1 cellular context compared by ENCODE assay signal in the genomic region with DNA sequence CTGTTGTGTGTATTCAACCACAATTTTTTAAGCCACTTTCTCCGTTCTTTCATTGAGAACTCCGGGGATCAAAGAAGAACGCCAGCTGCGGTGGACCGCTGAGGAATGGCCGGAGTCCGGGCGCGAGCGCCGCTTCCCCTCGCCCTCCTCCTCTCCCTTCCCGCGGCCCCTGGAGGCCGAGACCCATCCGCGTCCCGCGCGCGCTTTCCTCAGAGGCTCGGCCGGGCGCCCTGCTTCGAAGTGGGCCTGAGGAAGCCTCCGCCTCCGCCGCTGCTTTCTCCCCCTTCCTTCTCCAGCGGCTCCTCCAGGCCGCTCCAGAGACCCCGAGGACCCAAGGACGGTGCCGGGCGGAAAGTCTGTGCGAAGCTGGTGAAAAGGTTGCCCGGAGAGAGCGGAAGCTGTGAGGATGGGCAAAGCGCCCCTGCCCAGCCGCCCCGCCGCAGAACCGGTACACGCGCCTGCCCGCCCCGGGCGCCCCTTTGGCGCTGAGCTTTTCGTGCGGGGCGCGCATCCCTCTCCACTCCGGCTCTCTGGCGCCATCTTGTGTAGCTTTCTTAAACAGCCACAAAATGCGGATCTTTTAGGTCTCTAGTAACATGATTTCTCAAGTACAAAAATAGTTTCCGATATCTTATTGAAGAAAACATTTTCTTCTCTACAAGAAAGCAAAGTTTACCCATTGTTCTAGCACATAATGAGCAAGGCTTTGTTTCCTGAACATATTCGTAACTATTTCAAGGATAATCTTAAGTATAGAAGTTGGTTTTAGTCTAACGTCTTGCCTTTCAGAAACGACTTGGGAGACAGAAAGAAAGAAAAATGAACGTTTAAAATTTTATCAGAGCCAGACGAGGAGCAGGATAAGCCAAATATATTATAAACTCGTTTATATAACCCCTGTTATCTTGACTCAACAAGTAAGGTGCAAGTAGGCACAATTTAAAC.
TF ChIP-seq lines count a peak whose summit lies in the region.

No MANE protein-coding gene starts in this region.

TF ChIP-seq in HepG2, 621 proteins besides CTCF, POLR2A, EP300 and RAD21 (continued from another document and continues in another):
- TF ChIP-seq, protein P1, sequence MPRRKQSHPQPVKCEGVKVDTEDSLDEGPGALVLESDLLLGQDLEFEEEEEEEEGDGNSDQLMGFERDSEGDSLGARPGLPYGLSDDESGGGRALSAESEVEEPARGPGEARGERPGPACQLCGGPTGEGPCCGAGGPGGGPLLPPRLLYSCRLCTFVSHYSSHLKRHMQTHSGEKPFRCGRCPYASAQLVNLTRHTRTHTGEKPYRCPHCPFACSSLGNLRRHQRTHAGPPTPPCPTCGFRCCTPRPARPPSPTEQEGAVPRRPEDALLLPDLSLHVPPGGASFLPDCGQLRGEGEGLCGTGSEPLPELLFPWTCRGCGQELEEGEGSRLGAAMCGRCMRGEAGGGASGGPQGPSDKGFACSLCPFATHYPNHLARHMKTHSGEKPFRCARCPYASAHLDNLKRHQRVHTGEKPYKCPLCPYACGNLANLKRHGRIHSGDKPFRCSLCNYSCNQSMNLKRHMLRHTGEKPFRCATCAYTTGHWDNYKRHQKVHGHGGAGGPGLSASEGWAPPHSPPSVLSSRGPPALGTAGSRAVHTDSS (CRISPR knock-in tag; conservative IDR thresholded peaks at IDR 0.05): no peak
- TF ChIP-seq SCMH1 (CRISPR knock-in tag; IDR thresholded peaks at IDR 0.05; ENCODE audit: borderline replicate concordance) (no peak), POLR2AphosphoS5 (IDR thresholded peaks at IDR 0.05; ENCODE audit: low read depth, low read length) (no peak), NR2F1 (CRISPR knock-in tag; IDR thresholded peaks at IDR 0.05) (no peak), ZNF225 (CRISPR knock-in tag; IDR thresholded peaks at IDR 0.05) (no peak), NR2C2 (CRISPR knock-in tag; IDR thresholded peaks at IDR 0.05; ENCODE audit: borderline replicate concordance) (no peak), ZNF737 (CRISPR knock-in tag; IDR thresholded peaks at IDR 0.05; ENCODE audit: borderline replicate concordance) (no peak), NFKBIZ (CRISPR knock-in tag; IDR thresholded peaks at IDR 0.05) (no peak), TRIM24 (CRISPR knock-in tag; IDR thresholded peaks at IDR 0.05) (no peak), NCOA2 (CRISPR knock-in tag; IDR thresholded peaks at IDR 0.05) (no peak), ZNF720 (CRISPR knock-in tag; IDR thresholded peaks at IDR 0.05) (no peak), ZNF263 (CRISPR knock-in tag; IDR thresholded peaks at IDR 0.05) (no peak; the same call in 1 of the 2 replicates), RAD51 (IDR thresholded peaks at IDR 0.05; ENCODE audit: borderline replicate concordance) (no peak), ZNF101 (CRISPR knock-in tag; IDR thresholded peaks at IDR 0.05; ENCODE audit: borderline replicate concordance, low read depth) (no peak), EHMT2 (IDR thresholded peaks at IDR 0.05; ENCODE audit: borderline replicate concordance, low read depth, low read length) (no peak), RNF2 (conservative IDR thresholded peaks at IDR 0.05; ENCODE audit: low read depth) (no peak), NFYC (CRISPR knock-in tag; IDR thresholded peaks at IDR 0.05) (no peak), ZSCAN20 (CRISPR knock-in tag; IDR thresholded peaks at IDR 0.05; ENCODE audit: borderline replicate concordance) (0 out of 2 replicates have a peak, but pooled peaks have one; percentile 45), TCF12 (IDR thresholded peaks at IDR 0.05) (no peak), TCF12 (CRISPR knock-in tag; IDR thresholded peaks at IDR 0.05) (no peak), PHF5A (CRISPR knock-in tag; IDR thresholded peaks at IDR 0.05; ENCODE audit: low read depth, unreplicated experiment) (no peak), ETS1 (CRISPR knock-in tag; IDR thresholded peaks at IDR 0.05) (no peak), DPF2 (CRISPR knock-in tag; IDR thresholded peaks at IDR 0.05; ENCODE audit: borderline replicate concordance, low read depth) (no peak), JUNB (CRISPR knock-in tag; IDR thresholded peaks at IDR 0.05; ENCODE audit: borderline replicate concordance) (no peak), ZNF891 (CRISPR knock-in tag; IDR thresholded peaks at IDR 0.05) (no peak), ZNF629 (CRISPR knock-in tag; conservative IDR thresholded peaks at IDR 0.05) (no peak), MIER2 (CRISPR knock-in tag; IDR thresholded peaks at IDR 0.05) (no peak), FOSL2 (CRISPR knock-in tag; IDR thresholded peaks at IDR 0.05) (0 out of 2 replicates have a peak, but pooled peaks have one; percentile 15), ZNF17 (CRISPR knock-in tag; IDR thresholded peaks at IDR 0.05) (no peak), PRMT3 (CRISPR knock-in tag; IDR thresholded peaks at IDR 0.05; ENCODE audit: borderline replicate concordance, low read depth) (no peak), PHF8 (CRISPR knock-in tag; IDR thresholded peaks at IDR 0.05) (0 out of 2 replicates have a peak, but pooled peaks have one; percentile 18), ZNF816 (CRISPR knock-in tag; IDR thresholded peaks at IDR 0.05; ENCODE audit: borderline replicate concordance) (no peak), PPARG (CRISPR knock-in tag; conservative IDR thresholded peaks at IDR 0.05) (no peak), USF2 (IDR thresholded peaks at IDR 0.05; ENCODE audit: low read depth, low read length) (no peak), USF2 (CRISPR knock-in tag; IDR thresholded peaks at IDR 0.05; ENCODE audit: borderline replicate concordance) (no peak), MBNL3 (CRISPR knock-in tag; conservative IDR thresholded peaks at IDR 0.05) (no peak), ZNF691 (CRISPR knock-in tag; IDR thresholded peaks at IDR 0.05; ENCODE audit: borderline replicate concordance, low read depth) (no peak), NCOR1 (IDR thresholded peaks at IDR 0.05; ENCODE audit: borderline replicate concordance, low read length) (no peak), STAG1 (CRISPR knock-in tag; IDR thresholded peaks at IDR 0.05) (peak; percentile 90), LCORL (IDR thresholded peaks at IDR 0.05) (no peak), LCORL (CRISPR knock-in tag; IDR thresholded peaks at IDR 0.05) (no peak)
- TF ChIP-seq, protein P2, sequence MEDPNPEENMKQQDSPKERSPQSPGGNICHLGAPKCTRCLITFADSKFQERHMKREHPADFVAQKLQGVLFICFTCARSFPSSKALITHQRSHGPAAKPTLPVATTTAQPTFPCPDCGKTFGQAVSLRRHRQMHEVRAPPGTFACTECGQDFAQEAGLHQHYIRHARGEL (CRISPR knock-in tag; IDR thresholded peaks at IDR 0.05): no peak
- TF ChIP-seq, protein P3, sequence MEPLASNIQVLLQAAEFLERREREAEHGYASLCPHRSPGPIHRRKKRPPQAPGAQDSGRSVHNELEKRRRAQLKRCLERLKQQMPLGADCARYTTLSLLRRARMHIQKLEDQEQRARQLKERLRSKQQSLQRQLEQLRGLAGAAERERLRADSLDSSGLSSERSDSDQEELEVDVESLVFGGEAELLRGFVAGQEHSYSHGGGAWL (CRISPR knock-in tag; IDR thresholded peaks at IDR 0.05): no peak
- TF ChIP-seq, protein P4, sequence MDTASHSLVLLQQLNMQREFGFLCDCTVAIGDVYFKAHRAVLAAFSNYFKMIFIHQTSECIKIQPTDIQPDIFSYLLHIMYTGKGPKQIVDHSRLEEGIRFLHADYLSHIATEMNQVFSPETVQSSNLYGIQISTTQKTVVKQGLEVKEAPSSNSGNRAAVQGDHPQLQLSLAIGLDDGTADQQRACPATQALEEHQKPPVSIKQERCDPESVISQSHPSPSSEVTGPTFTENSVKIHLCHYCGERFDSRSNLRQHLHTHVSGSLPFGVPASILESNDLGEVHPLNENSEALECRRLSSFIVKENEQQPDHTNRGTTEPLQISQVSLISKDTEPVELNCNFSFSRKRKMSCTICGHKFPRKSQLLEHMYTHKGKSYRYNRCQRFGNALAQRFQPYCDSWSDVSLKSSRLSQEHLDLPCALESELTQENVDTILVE (CRISPR knock-in tag; IDR thresholded peaks at IDR 0.05): no peak
- TF ChIP-seq, protein P5, sequence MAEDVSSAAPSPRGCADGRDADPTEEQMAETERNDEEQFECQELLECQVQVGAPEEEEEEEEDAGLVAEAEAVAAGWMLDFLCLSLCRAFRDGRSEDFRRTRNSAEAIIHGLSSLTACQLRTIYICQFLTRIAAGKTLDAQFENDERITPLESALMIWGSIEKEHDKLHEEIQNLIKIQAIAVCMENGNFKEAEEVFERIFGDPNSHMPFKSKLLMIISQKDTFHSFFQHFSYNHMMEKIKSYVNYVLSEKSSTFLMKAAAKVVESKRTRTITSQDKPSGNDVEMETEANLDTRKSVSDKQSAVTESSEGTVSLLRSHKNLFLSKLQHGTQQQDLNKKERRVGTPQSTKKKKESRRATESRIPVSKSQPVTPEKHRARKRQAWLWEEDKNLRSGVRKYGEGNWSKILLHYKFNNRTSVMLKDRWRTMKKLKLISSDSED (CRISPR knock-in tag; IDR thresholded peaks at IDR 0.05): no peak
- TF ChIP-seq, protein P6, sequence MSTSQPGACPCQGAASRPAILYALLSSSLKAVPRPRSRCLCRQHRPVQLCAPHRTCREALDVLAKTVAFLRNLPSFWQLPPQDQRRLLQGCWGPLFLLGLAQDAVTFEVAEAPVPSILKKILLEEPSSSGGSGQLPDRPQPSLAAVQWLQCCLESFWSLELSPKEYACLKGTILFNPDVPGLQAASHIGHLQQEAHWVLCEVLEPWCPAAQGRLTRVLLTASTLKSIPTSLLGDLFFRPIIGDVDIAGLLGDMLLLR (CRISPR knock-in tag; IDR thresholded peaks at IDR 0.05): no peak
- TF ChIP-seq, protein P7, sequence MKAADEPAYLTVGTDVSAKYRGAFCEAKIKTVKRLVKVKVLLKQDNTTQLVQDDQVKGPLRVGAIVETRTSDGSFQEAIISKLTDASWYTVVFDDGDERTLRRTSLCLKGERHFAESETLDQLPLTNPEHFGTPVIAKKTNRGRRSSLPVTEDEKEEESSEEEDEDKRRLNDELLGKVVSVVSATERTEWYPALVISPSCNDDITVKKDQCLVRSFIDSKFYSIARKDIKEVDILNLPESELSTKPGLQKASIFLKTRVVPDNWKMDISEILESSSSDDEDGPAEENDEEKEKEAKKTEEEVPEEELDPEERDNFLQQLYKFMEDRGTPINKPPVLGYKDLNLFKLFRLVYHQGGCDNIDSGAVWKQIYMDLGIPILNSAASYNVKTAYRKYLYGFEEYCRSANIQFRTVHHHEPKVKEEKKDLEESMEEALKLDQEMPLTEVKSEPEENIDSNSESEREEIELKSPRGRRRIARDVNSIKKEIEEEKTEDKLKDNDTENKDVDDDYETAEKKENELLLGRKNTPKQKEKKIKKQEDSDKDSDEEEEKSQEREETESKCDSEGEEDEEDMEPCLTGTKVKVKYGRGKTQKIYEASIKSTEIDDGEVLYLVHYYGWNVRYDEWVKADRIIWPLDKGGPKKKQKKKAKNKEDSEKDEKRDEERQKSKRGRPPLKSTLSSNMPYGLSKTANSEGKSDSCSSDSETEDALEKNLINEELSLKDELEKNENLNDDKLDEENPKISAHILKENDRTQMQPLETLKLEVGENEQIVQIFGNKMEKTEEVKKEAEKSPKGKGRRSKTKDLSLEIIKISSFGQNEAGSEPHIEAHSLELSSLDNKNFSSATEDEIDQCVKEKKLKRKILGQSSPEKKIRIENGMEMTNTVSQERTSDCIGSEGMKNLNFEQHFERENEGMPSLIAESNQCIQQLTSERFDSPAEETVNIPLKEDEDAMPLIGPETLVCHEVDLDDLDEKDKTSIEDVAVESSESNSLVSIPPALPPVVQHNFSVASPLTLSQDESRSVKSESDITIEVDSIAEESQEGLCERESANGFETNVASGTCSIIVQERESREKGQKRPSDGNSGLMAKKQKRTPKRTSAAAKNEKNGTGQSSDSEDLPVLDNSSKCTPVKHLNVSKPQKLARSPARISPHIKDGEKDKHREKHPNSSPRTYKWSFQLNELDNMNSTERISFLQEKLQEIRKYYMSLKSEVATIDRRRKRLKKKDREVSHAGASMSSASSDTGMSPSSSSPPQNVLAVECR (CRISPR knock-in tag; IDR thresholded peaks at IDR 0.05; ENCODE audit: borderline replicate concordance): no peak
- TF ChIP-seq, protein P8, sequence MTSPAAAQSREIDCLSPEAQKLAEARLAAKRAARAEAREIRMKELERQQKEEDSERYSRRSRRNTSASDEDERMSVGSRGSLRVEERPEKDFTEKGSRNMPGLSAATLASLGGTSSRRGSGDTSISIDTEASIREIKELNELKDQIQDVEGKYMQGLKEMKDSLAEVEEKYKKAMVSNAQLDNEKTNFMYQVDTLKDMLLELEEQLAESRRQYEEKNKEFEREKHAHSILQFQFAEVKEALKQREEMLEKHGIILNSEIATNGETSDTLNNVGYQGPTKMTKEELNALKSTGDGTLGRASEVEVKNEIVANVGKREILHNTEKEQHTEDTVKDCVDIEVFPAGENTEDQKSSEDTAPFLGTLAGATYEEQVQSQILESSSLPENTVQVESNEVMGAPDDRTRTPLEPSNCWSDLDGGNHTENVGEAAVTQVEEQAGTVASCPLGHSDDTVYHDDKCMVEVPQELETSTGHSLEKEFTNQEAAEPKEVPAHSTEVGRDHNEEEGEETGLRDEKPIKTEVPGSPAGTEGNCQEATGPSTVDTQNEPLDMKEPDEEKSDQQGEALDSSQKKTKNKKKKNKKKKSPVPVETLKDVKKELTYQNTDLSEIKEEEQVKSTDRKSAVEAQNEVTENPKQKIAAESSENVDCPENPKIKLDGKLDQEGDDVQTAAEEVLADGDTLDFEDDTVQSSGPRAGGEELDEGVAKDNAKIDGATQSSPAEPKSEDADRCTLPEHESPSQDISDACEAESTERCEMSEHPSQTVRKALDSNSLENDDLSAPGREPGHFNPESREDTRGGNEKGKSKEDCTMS (CRISPR knock-in tag; conservative IDR thresholded peaks at IDR 0.05): no peak
